ENCODE assay signal across 8 cellular contexts in genomic region chr1:74811421-74812179, GRCh38.
DNase-seq lines count a peak whose midpoint lies in the region; ATAC-seq and TF ChIP-seq lines count a peak whose summit lies in the region.

No MANE protein-coding gene starts in this region.

- ATAC-seq in GM19463 (IDR thresholded peaks at IDR 0.05; ENCODE audit: unreplicated experiment) (peak; percentile 61), HG03139 (IDR thresholded peaks at IDR 0.05; ENCODE audit: unreplicated experiment) (peak; percentile 14)

- H3K4me1 ChIP-seq in right atrium auricular region, result no peaks in the 10 kb centered on the region

- TF ChIP-seq CTCF in GM12865 (IDR thresholded peaks at IDR 0.05; ENCODE audit: insufficient read depth, low read depth, low read length, missing control alignments), result no peak
- TF ChIP-seq CTCF in right atrium auricular region (IDR thresholded peaks at IDR 0.05), result no peak

- DNase-seq in GM12865 (ENCODE audit: low read depth) (peak; percentile 52), NCI-H774 (lab: John Stamatoyannopoulos, UW) (peak; percentile 40), GDM1 (lab: John Stamatoyannopoulos, UW) (no peak), A172 (ENCODE audit: low spot score) (no peak), Kasumi-1 (lab: John Stamatoyannopoulos, UW) (no peak), right atrium auricular region (ENCODE audit: low spot score) (no peak)

- H3K4me3 ChIP-seq in GM12865 (ENCODE audit: low read depth, low read length), result no peak overlapping the region
- H3K4me3 ChIP-seq in right atrium auricular region, result no peak overlapping the region

- peaks cover 0 to 9% of the 10 kb centered on the region in 2 donors for H3K9me3 ChIP-seq in right atrium auricular region

- no peaks in the 10 kb centered on the region for H3K27me3 ChIP-seq in right atrium auricular region

- H3K36me3 ChIP-seq in right atrium auricular region, result no peaks in the 10 kb centered on the region

- H3K27ac ChIP-seq in right atrium auricular region, result no peak overlapping the region

Comparison
In these comparisons a context has a peak if more than half of its experiments do, and no peak if none do; other contexts are left out.
1. DNase-seq: peak in GM12865 (single experiment) and NCI-H774 (single experiment); none in GDM1 (single experiment), A172 (single experiment), Kasumi-1 (0 of 2) and right atrium auricular region (single experiment).